In the genomic region with DNA sequence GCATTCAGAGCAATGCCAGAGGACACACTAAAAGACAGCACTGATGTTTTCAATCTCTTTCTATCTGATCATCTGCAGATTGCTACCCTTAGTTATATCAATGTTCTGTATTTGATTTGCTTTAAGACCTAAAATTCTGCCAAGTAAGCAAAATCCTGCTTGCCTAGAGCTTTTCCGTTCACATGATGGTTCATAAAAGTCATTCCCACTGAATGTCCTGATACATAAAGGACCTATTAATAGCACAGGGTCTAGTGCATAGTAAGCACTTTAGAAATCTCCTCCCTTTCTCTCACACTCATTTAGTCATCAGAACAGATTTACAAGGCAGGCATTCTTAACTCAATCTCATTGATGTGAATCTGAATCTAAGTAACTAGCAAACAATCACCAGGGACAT, we compare ENCODE assay signal across 21 cellular contexts.
"Had no signal": no experiment of that assay in that cellular context is flagged by ENCODE, and none has a peak within 500 bp of the region (broad histone marks: within the 10 kb centered on the region; RNA-seq: fewer than 3 reads in every experiment).

No MANE protein-coding gene starts in this region.

- H3K4me3 ChIP-seq: adrenal gland, ascending aorta, breast epithelium, esophagus muscularis mucosa, gastroesophageal sphincter, tibial artery had no signal

- H3K9me3 ChIP-seq: adrenal gland, ascending aorta, breast epithelium, esophagus muscularis mucosa, gastroesophageal sphincter, tibial artery had no signal

- DNase-seq: activated B cell treated with CpG ODN at 0.5 μM for 24 hours; activated CD4-positive, alpha-beta T cell treated with anti-CD3 and anti-CD28 coated beads for 36 hours; activated CD4-positive, alpha-beta T cell treated with anti-CD3 and anti-CD28 coated beads, Interleukin-2, amount 50 U/mL, for 4 hours; activated CD8-positive, alpha-beta memory T cell treated with anti-CD3 and anti-CD28 coated beads for 24 hours; activated CD8-positive, alpha-beta memory T cell treated with anti-CD3 and anti-CD28 coated beads, Interleukin-2, amount 50 U/mL, for 4 hours; activated naive CD4-positive, alpha-beta T cell; activated T-cell treated with anti-CD3 and anti-CD28 coated beads, Interleukin-2, amount 50 U/mL, for 24 hours; adrenal gland; effector memory CD4-positive, alpha-beta T cell; head of caudate nucleus; hypothalamus; nephron progenitor cell; stimulated activated naive CD8-positive, alpha-beta T cell treated with anti-CD3 and anti-CD28 coated beads, Interleukin-15, amount 100 ng/mL, for 72 hours; T-helper 17 cell; tibial artery had no signal

- ATAC-seq: activated CD4-positive, alpha-beta T cell treated with anti-CD3 and anti-CD28 coated beads for 36 hours; activated T-helper 17 cell treated with anti-CD3 and anti-CD28 coated beads, Interleukin-2, amount 50 U/mL, for 72 hours; gastroesophageal sphincter; stimulated activated naive CD8-positive, alpha-beta T cell treated with anti-CD3 and anti-CD28 coated beads, Interleukin-15, amount 100 ng/mL, for 72 hours; T-helper 17 cell had no signal

- H3K36me3 ChIP-seq: adrenal gland, ascending aorta, breast epithelium, esophagus muscularis mucosa, gastroesophageal sphincter had no signal

- H2AFZ ChIP-seq: parathyroid adenoma had no signal

- H3K4me1 ChIP-seq: adrenal gland, breast epithelium, parathyroid adenoma had no signal

- H3K27me3 ChIP-seq: adrenal gland, ascending aorta, breast epithelium, tibial artery had no signal

- H3K79me2 ChIP-seq: parathyroid adenoma had no signal

- H3K27ac ChIP-seq: adrenal gland, ascending aorta, breast epithelium, esophagus muscularis mucosa, gastroesophageal sphincter, parathyroid adenoma had no signal

- H3K9ac ChIP-seq: parathyroid adenoma had no signal
